14 cellular contexts compared by ENCODE assay signal in genomic region chr1:147390185-147390542, GRCh38.
DNase-seq lines count a peak whose midpoint lies in the region; ATAC-seq and TF ChIP-seq lines count a peak whose summit lies in the region.
"Had no signal": no experiment of that assay in that cellular context is flagged by ENCODE, and none has a peak within 500 bp of the region (broad histone marks: within the 10 kb centered on the region; RNA-seq: fewer than 3 reads in every experiment).

No MANE protein-coding gene starts in this region.

- peaks cover 17% of the 10 kb centered on the region for H3K9me3 Mint-ChIP-seq in WTC11
- peaks cover 7% of the 10 kb centered on the region for H3K9me3 Mint-ChIP-seq in neural progenitor cell
- peaks cover 2% of the 10 kb centered on the region for H3K9me3 Mint-ChIP-seq in glutamatergic neuron (ENCODE audit: unreplicated experiment)

- H3K4me3 ChIP-seq in Loucy (ENCODE audit: low read length, poor library complexity, severe bottlenecking) (no peak overlapping the region), neural progenitor cell (no peak overlapping the region)
- H3K4me3 ChIP-seq: BLaER1, HAP-1, Peyer's patch had no signal

- no peak overlapping the region for H3K4me3 Mint-ChIP-seq in WTC11
- H3K4me3 Mint-ChIP-seq in neural progenitor cell, result no peak overlapping the region
- no peak overlapping the region for H3K4me3 Mint-ChIP-seq in glutamatergic neuron (ENCODE audit: unreplicated experiment)
- H3K4me3 Mint-ChIP-seq: CD8-positive, alpha-beta memory T cell had no signal

- no peaks in the 10 kb centered on the region for H3K79me2 ChIP-seq in Loucy (ENCODE audit: insufficient read depth, low read length)
- H3K79me2 ChIP-seq in neural progenitor cell (ENCODE audit: low read depth), result no peaks in the 10 kb centered on the region

- H3K27me3 Mint-ChIP-seq in WTC11 (ENCODE audit: low read depth) (no peaks in the 10 kb centered on the region; the same call in 1 of the 2 replicates), neural progenitor cell (ENCODE audit: insufficient read depth, low read depth) (no peaks in the 10 kb centered on the region), glutamatergic neuron (ENCODE audit: unreplicated experiment) (no peaks in the 10 kb centered on the region)

- no peak overlapping the region for H3K4me2 ChIP-seq in Loucy (ENCODE audit: low read depth, low read length, poor library complexity, severe bottlenecking)
- no peak overlapping the region for H3K4me2 ChIP-seq in neural progenitor cell
- H3K4me2 ChIP-seq: BLaER1 had no signal

- CTCF ChIA-PET in WTC11 (lab: Charles Lee), result interaction anchor here (0.6 to 3.6 kb wide), 28 partner anchors 9 to 503 kb away, joined by 3 to 68 read pairs (median 4); no protein-coding TSS in a partner anchor

- POLR2A ChIA-PET in WTC11 (lab: Charles Lee), result interaction anchor here (0.6 kb wide), 1 partner anchor 14 kb away, joined by 3 read pairs; no protein-coding TSS in a partner anchor

- H3K4me1 Mint-ChIP-seq in WTC11, result peaks cover 7% of the 10 kb centered on the region
- no peaks in the 10 kb centered on the region for H3K4me1 Mint-ChIP-seq in neural progenitor cell
- H3K4me1 Mint-ChIP-seq in glutamatergic neuron (ENCODE audit: low read depth, unreplicated experiment), result no peaks in the 10 kb centered on the region
- H3K4me1 Mint-ChIP-seq: CD8-positive, alpha-beta memory T cell had no signal

- H2AFZ ChIP-seq in Loucy (ENCODE audit: low read length) (peak overlapping the region; percentile 13; the same call in 1 of the 2 replicates), neural progenitor cell (replicated peaks) (peak overlapping the region; percentile 86)

- H3K9ac ChIP-seq in Loucy (ENCODE audit: low read depth, low read length, poor library complexity, severe bottlenecking) (no peak overlapping the region), neural progenitor cell (no peak overlapping the region)
- H3K9ac ChIP-seq: BLaER1 had no signal

- H3K27ac Mint-ChIP-seq in WTC11, result peak overlapping the region; percentile 61
- no peak overlapping the region for H3K27ac Mint-ChIP-seq in neural progenitor cell
- H3K27ac Mint-ChIP-seq in glutamatergic neuron (ENCODE audit: unreplicated experiment), result no peak overlapping the region
- H3K27ac Mint-ChIP-seq: CD8-positive, alpha-beta memory T cell had no signal

- TF ChIP-seq CTCF in Loucy (conservative IDR thresholded peaks at IDR 0.05; ENCODE audit: low read length) (no peak), WTC11 (IDR thresholded peaks at IDR 0.05) (no peak), neural progenitor cell (IDR thresholded peaks at IDR 0.05) (no peak), glutamatergic neuron (IDR thresholded peaks at IDR 0.05; ENCODE audit: partially characterized antibody, unreplicated experiment) (no peak)

- H3K36me3 Mint-ChIP-seq in WTC11, result peaks cover 9% of the 10 kb centered on the region; the same call in 1 of the 2 replicates
- no peaks in the 10 kb centered on the region for H3K36me3 Mint-ChIP-seq in neural progenitor cell
- no peaks in the 10 kb centered on the region for H3K36me3 Mint-ChIP-seq in glutamatergic neuron (ENCODE audit: unreplicated experiment)
- H3K36me3 Mint-ChIP-seq: CD8-positive, alpha-beta memory T cell had no signal

- H3K36me3 ChIP-seq in Loucy (ENCODE audit: insufficient read depth, low read length) (no peaks in the 10 kb centered on the region), neural progenitor cell (no peaks in the 10 kb centered on the region)
- H3K36me3 ChIP-seq: BLaER1, HAP-1, Peyer's patch had no signal

- no peak overlapping the region for H3K27ac ChIP-seq in neural progenitor cell
- H3K27ac ChIP-seq: BLaER1, Peyer's patch had no signal

- H4K20me1 ChIP-seq in Loucy (ENCODE audit: insufficient read depth, low read length, poor library complexity, severe bottlenecking) (no peaks in the 10 kb centered on the region), neural progenitor cell (ENCODE audit: low read depth) (no peaks in the 10 kb centered on the region)
- H4K20me1 ChIP-seq: BLaER1 had no signal

- H3F3A ChIP-seq in Loucy (ENCODE audit: low read depth) (no peaks in the 10 kb centered on the region), neural progenitor cell (ENCODE audit: low read depth) (no peaks in the 10 kb centered on the region)

- no peak; the same call in 1 of the 2 replicates for ATAC-seq in WTC11
- no peak for ATAC-seq in HG02623 (IDR thresholded peaks at IDR 0.05; ENCODE audit: unreplicated experiment)
- ATAC-seq in GM19467 (IDR thresholded peaks at IDR 0.05; ENCODE audit: unreplicated experiment), result no peak

- in situ Hi-C loops in Caki2 (cut with HindIII; ENCODE audit: low pct_unique_long_range_greater_than_20kb, low sequenced_read_pairs), result no loop called here

- H3K9me3 ChIP-seq in Loucy (ENCODE audit: insufficient read depth, low read depth, low read length) (no peaks in the 10 kb centered on the region), neural progenitor cell (ENCODE audit: low read depth) (no peaks in the 10 kb centered on the region)
- H3K9me3 ChIP-seq: HAP-1 had no signal

- no peaks in the 10 kb centered on the region for H3K9me2 ChIP-seq in Loucy (replicated peaks; ENCODE audit: low read depth, low read length)

- peak; percentile 2 for DNase-seq in Caki2 (ENCODE audit: low read depth)
- DNase-seq in WTC11 (ENCODE audit: low spot score), result no peak
- no peak for DNase-seq in neural progenitor cell (ENCODE audit: low spot score)
- DNase-seq in glutamatergic neuron, result no peak
- DNase-seq in NOMO-1 (lab: John Stamatoyannopoulos, UW; ENCODE audit: unreplicated experiment in 2 of 2), result no peak
- DNase-seq: NCI-H187 treated with DMSO at 0.1 percent for 48 hours, Peyer's patch, Right ventricle myocardium superior had no signal

- H3K27me3 ChIP-seq in Loucy (ENCODE audit: insufficient read depth, low read length, poor library complexity, severe bottlenecking) (no peaks in the 10 kb centered on the region), neural progenitor cell (no peaks in the 10 kb centered on the region)
- H3K27me3 ChIP-seq: BLaER1, Peyer's patch had no signal

- no peaks in the 10 kb centered on the region for H3K4me1 ChIP-seq in Loucy (ENCODE audit: insufficient read depth, low read length, poor library complexity, severe bottlenecking)
- H3K4me1 ChIP-seq in neural progenitor cell, result no peaks in the 10 kb centered on the region
- H3K4me1 ChIP-seq: BLaER1, HAP-1, Peyer's patch had no signal

TF ChIP-seq in WTC11, 78 proteins besides CTCF, POLR2A, EP300 and RAD21 (continues in another document):
- TF ChIP-seq SOX15 (CRISPR knock-in tag; IDR thresholded peaks at IDR 0.05) (no peak), FOXP1 (CRISPR knock-in tag; IDR thresholded peaks at IDR 0.05; ENCODE audit: borderline replicate concordance) (no peak), SMAD4 (CRISPR knock-in tag; IDR thresholded peaks at IDR 0.05) (no peak), AR (CRISPR knock-in tag; IDR thresholded peaks at IDR 0.05) (no peak), ZNF263 (CRISPR knock-in tag; IDR thresholded peaks at IDR 0.05; ENCODE audit: low read depth) (no peak), TEAD1 (CRISPR knock-in tag; IDR thresholded peaks at IDR 0.05) (no peak), FOXK1 (CRISPR knock-in tag; IDR thresholded peaks at IDR 0.05) (no peak), TP53 (CRISPR knock-in tag; IDR thresholded peaks at IDR 0.05) (no peak), ZNF423 (CRISPR knock-in tag; IDR thresholded peaks at IDR 0.05) (no peak)
- TF ChIP-seq, protein P1, sequence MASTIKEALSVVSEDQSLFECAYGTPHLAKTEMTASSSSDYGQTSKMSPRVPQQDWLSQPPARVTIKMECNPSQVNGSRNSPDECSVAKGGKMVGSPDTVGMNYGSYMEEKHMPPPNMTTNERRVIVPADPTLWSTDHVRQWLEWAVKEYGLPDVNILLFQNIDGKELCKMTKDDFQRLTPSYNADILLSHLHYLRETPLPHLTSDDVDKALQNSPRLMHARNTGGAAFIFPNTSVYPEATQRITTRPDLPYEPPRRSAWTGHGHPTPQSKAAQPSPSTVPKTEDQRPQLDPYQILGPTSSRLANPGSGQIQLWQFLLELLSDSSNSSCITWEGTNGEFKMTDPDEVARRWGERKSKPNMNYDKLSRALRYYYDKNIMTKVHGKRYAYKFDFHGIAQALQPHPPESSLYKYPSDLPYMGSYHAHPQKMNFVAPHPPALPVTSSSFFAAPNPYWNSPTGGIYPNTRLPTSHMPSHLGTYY (CRISPR knock-in tag; IDR thresholded peaks at IDR 0.05), result no peak
- TF ChIP-seq, protein P2, sequence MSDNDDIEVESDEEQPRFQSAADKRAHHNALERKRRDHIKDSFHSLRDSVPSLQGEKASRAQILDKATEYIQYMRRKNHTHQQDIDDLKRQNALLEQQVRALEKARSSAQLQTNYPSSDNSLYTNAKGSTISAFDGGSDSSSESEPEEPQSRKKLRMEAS (CRISPR knock-in tag; IDR thresholded peaks at IDR 0.05), result no peak
- TF ChIP-seq, protein P3, sequence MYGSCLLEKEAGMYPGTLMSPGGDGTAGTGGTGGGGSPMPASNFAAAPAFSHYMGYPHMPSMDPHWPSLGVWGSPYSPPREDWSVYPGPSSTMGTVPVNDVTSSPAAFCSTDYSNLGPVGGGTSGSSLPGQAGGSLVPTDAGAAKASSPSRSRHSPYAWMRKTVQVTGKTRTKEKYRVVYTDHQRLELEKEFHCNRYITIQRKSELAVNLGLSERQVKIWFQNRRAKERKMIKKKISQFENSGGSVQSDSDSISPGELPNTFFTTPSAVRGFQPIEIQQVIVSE (CRISPR knock-in tag; IDR thresholded peaks at IDR 0.05; ENCODE audit: borderline replicate concordance), result no peak
